1 cellular context compared by ENCODE assay signal in genomic region chr2:28359222-28360065, GRCh38.
TF ChIP-seq lines count a peak whose summit lies in the region.

No MANE protein-coding gene starts in this region.

TF ChIP-seq in K562, 482 proteins besides CTCF, POLR2A, EP300 and RAD21 (continued from another document and continues in another):
- TF ChIP-seq MLX (CRISPR knock-in tag; conservative IDR thresholded peaks at IDR 0.05) (no peak), E2F4 (CRISPR knock-in tag; IDR thresholded peaks at IDR 0.05; ENCODE audit: low read depth) (no peak), SIN3A (IDR thresholded peaks at IDR 0.05; ENCODE audit: borderline replicate concordance in 2 of 2, control insufficient read depth in 1 of 2, low read depth in 2 of 2, low read length in 2 of 2) (no peak), GATAD2A (IDR thresholded peaks at IDR 0.05) (peak; percentile 32; the same call in 1 of the 2 replicates), CAMTA2 (CRISPR knock-in tag; conservative IDR thresholded peaks at IDR 0.05) (no peak), NCOA4 (IDR thresholded peaks at IDR 0.05; ENCODE audit: partially characterized antibody) (no peak), ZNF561 (CRISPR knock-in tag; conservative IDR thresholded peaks at IDR 0.05) (no peak), ATF1 (CRISPR knock-in tag; IDR thresholded peaks at IDR 0.05) (peak; percentile 52; the same call in 1 of the 2 replicates), ATF1 (tag; IDR thresholded peaks at IDR 0.05) (peak; percentile 97), E2F3 (CRISPR knock-in tag; IDR thresholded peaks at IDR 0.05) (peak; percentile 40; the same call in 1 of the 2 replicates), MNT (conservative IDR thresholded peaks at IDR 0.05) (peak; percentile 77 to 89), CLOCK (CRISPR knock-in tag; IDR thresholded peaks at IDR 0.05; ENCODE audit: borderline replicate concordance) (0 out of 2 replicates have a peak, but pooled peaks have one; percentile 51), ZNF518B (CRISPR knock-in tag; IDR thresholded peaks at IDR 0.05) (no peak), TCF7L2 (IDR thresholded peaks at IDR 0.05; ENCODE audit: low read depth, low read length) (no peak), RBM17 (IDR thresholded peaks at IDR 0.05; ENCODE audit: borderline replicate concordance, low read depth, low read length) (no peak), ZNF232 (CRISPR knock-in tag; IDR thresholded peaks at IDR 0.05) (no peak), SOX6 (IDR thresholded peaks at IDR 0.05) (peak; percentile 78), XRCC3 (IDR thresholded peaks at IDR 0.05) (no peak), CTBP1 (IDR thresholded peaks at IDR 0.05; ENCODE audit: borderline replicate concordance) (peak; percentile 82), ZNF707 (CRISPR knock-in tag; conservative IDR thresholded peaks at IDR 0.05) (no peak; the same call in 1 of the 2 replicates), ZFPM2 (CRISPR knock-in tag; IDR thresholded peaks at IDR 0.05) (no peak), PBX2 (CRISPR knock-in tag; IDR thresholded peaks at IDR 0.05; ENCODE audit: low read depth) (no peak), PBX2 (tag; conservative IDR thresholded peaks at IDR 0.05; ENCODE audit: low read depth) (no peak), KDM1A (IDR thresholded peaks at IDR 0.05) (peak; percentile 85), ZBTB9 (CRISPR knock-in tag; IDR thresholded peaks at IDR 0.05) (peak; percentile 56; the same call in 1 of the 2 replicates), ERF (CRISPR knock-in tag; IDR thresholded peaks at IDR 0.05) (no peak), TAF1 (IDR thresholded peaks at IDR 0.05; ENCODE audit: control insufficient read depth, extremely low read depth, insufficient read depth, low read length, severe bottlenecking) (peak; percentile 23), CEBPG (CRISPR knock-in tag; IDR thresholded peaks at IDR 0.05) (0 out of 2 replicates have a peak, but pooled peaks have one; percentile 6), CEBPG (tag; conservative IDR thresholded peaks at IDR 0.05 in 1 of 2, IDR thresholded peaks at IDR 0.05 in 1 of 2) (no peak; a peak in 1 of 4 replicates), ARID1B (IDR thresholded peaks at IDR 0.05) (peak; percentile 80), TFE3 (CRISPR knock-in tag; IDR thresholded peaks at IDR 0.05) (no peak), NR2F6 (CRISPR knock-in tag; IDR thresholded peaks at IDR 0.05) (no peak), MTA2 (IDR thresholded peaks at IDR 0.05; ENCODE audit: low read depth) (0 out of 2 replicates have a peak, but pooled peaks have one; percentile 24), DEAF1 (CRISPR knock-in tag; IDR thresholded peaks at IDR 0.05) (peak; percentile 34; the same call in 1 of the 2 replicates), LEF1 (IDR thresholded peaks at IDR 0.05) (peak; percentile 78; the same call in 1 of the 2 replicates), COPS2 (conservative IDR thresholded peaks at IDR 0.05) (no peak), SMARCA4 (IDR thresholded peaks at IDR 0.05) (peak; percentile 80), AFF1 (IDR thresholded peaks at IDR 0.05; ENCODE audit: low read depth in 1 of 2, partially characterized antibody in 2 of 2) (no peak), PHF20 (IDR thresholded peaks at IDR 0.05; ENCODE audit: partially characterized antibody) (no peak), MTA3 (IDR thresholded peaks at IDR 0.05; ENCODE audit: borderline replicate concordance) (peak; percentile 63; the same call in 1 of the 2 replicates)
